In the genomic region with DNA sequence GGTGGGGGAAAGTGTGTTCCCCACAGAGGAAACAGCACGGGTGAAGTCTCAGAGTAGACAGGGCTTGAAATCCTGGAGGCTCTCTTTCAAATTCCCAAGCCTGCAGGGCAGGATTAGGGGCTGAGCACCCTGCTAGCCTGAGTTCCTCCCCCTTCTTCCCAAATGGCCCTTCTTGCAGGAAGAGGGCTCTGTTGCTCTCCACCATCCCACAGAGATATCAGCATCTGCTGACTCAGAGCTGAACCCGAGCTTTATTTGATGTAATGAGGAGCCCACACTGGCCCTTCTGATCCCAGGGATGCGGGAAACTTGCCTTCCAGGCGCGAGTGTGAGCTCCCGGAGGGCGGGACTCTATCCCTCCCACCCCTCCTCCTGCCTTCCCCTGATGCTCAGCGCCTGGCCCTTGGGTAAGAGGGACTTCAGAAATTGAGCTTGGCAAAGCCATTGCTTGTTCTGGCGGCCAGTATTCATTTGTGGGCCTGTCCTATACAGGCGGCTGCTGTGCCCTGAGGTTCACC, we compare ENCODE assay signal across 10 cellular contexts. TPM values are rescaled to one million over a fixed set of nuclear protein-coding genes. Genes with fewer than 3 reads are reported as not detected.
DNase-seq lines count a peak whose midpoint lies in the region; ATAC-seq and TF ChIP-seq lines count a peak whose summit lies in the region.
"Had no signal": no experiment of that assay in that cellular context is flagged by ENCODE, and none has a peak within 500 bp of the region (broad histone marks: within the 10 kb centered on the region; RNA-seq: fewer than 3 reads in every experiment).

No MANE protein-coding gene starts in this region.

- H3K9me3 Mint-ChIP-seq in HFFc6, result no peaks in the 10 kb centered on the region

- H3K4me3 ChIP-seq in iPS-18c (ENCODE audit: insufficient read depth, low read depth, low read length), result peak overlapping the region; percentile 52; the same call in 1 of the 2 replicates

- ATAC-seq in GM19328 (IDR thresholded peaks at IDR 0.05; ENCODE audit: unreplicated experiment) (no peak), GM19397 (IDR thresholded peaks at IDR 0.05; ENCODE audit: unreplicated experiment) (no peak)

- POLR2A ChIA-PET in HEK293T (lab: Yijun Ruan, JAX), result interaction anchor here (1.2 to 2.5 kb wide), 3 partner anchors 10 to 17 kb away, joined by 4 to 8 read pairs (median 8); no protein-coding TSS in a partner anchor

- H3K4me1 Mint-ChIP-seq in HFFc6 (ENCODE audit: low read depth), result peaks cover 56% of the 10 kb centered on the region

- H3K27me3 Mint-ChIP-seq in HFFc6 (ENCODE audit: insufficient read depth), result no peaks in the 10 kb centered on the region; the same call in 1 of the 2 replicates

- H3K9me3 ChIP-seq in iPS-18c (ENCODE audit: control insufficient read depth, insufficient read depth, low read length), result no peaks in the 10 kb centered on the region

- CTCF ChIA-PET in HEK293T (lab: Yijun Ruan, JAX), result interaction anchor here (1.0 to 1.7 kb wide), 4 partner anchors 74 to 137 kb away, joined by 3 to 5 read pairs (median 4); partner anchors contain the start of gene ISLR2

- TF ChIP-seq CTCF in HFFc6 (IDR thresholded peaks at IDR 0.05), result no peak

- peak overlapping the region; percentile 66; the same call in 1 of the 2 replicates for H3K4me3 Mint-ChIP-seq in HFFc6

- DNase-seq in A172 (ENCODE audit: low spot score) (peak; percentile 80), HFFc6 (peak; percentile 56), amniotic stem cell (lab: John Stamatoyannopoulos, UW) (peak; percentile 42), iPS-NIHi11 (ENCODE audit: low spot score) (no peak), HEK293T (ENCODE audit: extremely low spot score) (no peak)
- DNase-seq: activated CD4-positive, alpha-beta T cell treated with anti-CD3 and anti-CD28 coated beads for 48 hours; NCI-H526 treated with DMSO at 0.1 percent for 48 hours had no signal

- peak overlapping the region; percentile 57 for H3K27ac Mint-ChIP-seq in HFFc6

- no peaks in the 10 kb centered on the region for H3K36me3 Mint-ChIP-seq in HFFc6 (ENCODE audit: low read depth)

TF ChIP-seq in HEK293T, 16 proteins besides CTCF, POLR2A, EP300 and RAD21:
- TF ChIP-seq NFRKB (IDR thresholded peaks at IDR 0.05) (no peak), SUZ12 (IDR thresholded peaks at IDR 0.05) (no peak)

RNA-seq across cellular contexts. Expression of gene STRA6, which starts 1.4 kb away (rescaled TPM):
- total RNA-seq in A172 (2014; rRNA removed; shearing (Covaris generic)), result 2.0 and 3.0 TPM in 2 replicates
- 1 to 10 TPM; 2.2 to 3.2 (median 2.6) TPM for total RNA-seq in HFFc6 (2021; fragmentation: NEBNext Ultra II Directional; extraction: Animal tissue kit (Norgen Biotek cat#: 25700))

RNA-seq across cellular contexts. Expression of gene ISLR, which starts 30.5 kb away (rescaled TPM):
- 0.41 and 0.53 TPM in 2 replicates for total RNA-seq in A172 (2014; rRNA removed; shearing (Covaris generic))
- 1 to 10 TPM; 1.7 to 6.3 (median 1.9) TPM for total RNA-seq in HFFc6 (2021; fragmentation: NEBNext Ultra II Directional; extraction: Animal tissue kit (Norgen Biotek cat#: 25700))

RNA-seq across cellular contexts. Expression of gene CCDC33, which starts 32.2 kb away (rescaled TPM):
- 0.24 TPM in 1 of 2 replicates, not detected in the other for total RNA-seq in A172 (2014; rRNA removed; shearing (Covaris generic))
- total RNA-seq in HFFc6 (2021; fragmentation: NEBNext Ultra II Directional; extraction: Animal tissue kit (Norgen Biotek cat#: 25700)), result under 1 TPM in 1 of 6 experiments, not detected in 5; 0.30 TPM

Comparison
In these comparisons a context has a peak if more than half of its experiments do, and no peak if none do; other contexts are left out.
1. DNase-seq: peak in A172 (single experiment), HFFc6 (single experiment) and amniotic stem cell (single experiment); none in iPS-NIHi11 (single experiment) and HEK293T (single experiment).